In genomic region chr16:79190542-79190941, GRCh38 we compare ENCODE assay signal across 2 cellular contexts.
TF ChIP-seq lines count a peak whose summit lies in the region.

No MANE protein-coding gene starts in this region.

TF ChIP-seq in HepG2, 621 proteins besides CTCF, POLR2A, EP300 and RAD21 (continued from another document):
- TF ChIP-seq, protein P1, sequence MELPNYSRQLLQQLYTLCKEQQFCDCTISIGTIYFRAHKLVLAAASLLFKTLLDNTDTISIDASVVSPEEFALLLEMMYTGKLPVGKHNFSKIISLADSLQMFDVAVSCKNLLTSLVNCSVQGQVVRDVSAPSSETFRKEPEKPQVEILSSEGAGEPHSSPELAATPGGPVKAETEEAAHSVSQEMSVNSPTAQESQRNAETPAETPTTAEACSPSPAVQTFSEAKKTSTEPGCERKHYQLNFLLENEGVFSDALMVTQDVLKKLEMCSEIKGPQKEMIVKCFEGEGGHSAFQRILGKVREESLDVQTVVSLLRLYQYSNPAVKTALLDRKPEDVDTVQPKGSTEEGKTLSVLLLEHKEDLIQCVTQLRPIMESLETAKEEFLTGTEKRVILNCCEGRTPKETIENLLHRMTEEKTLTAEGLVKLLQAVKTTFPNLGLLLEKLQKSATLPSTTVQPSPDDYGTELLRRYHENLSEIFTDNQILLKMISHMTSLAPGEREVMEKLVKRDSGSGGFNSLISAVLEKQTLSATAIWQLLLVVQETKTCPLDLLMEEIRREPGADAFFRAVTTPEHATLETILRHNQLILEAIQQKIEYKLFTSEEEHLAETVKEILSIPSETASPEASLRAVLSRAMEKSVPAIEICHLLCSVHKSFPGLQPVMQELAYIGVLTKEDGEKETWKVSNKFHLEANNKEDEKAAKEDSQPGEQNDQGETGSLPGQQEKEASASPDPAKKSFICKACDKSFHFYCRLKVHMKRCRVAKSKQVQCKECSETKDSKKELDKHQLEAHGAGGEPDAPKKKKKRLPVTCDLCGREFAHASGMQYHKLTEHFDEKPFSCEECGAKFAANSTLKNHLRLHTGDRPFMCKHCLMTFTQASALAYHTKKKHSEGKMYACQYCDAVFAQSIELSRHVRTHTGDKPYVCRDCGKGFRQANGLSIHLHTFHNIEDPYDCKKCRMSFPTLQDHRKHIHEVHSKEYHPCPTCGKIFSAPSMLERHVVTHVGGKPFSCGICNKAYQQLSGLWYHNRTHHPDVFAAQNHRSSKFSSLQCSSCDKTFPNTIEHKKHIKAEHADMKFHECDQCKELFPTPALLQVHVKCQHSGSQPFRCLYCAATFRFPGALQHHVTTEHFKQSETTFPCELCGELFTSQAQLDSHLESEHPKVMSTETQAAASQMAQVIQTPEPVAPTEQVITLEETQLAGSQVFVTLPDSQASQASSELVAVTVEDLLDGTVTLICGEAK (IDR thresholded peaks at IDR 0.05) = peak; percentile 31; the same call in 1 of the 2 replicates
- TF ChIP-seq, protein P1 (CRISPR knock-in tag; IDR thresholded peaks at IDR 0.05) = peak; percentile 72; the same call in 1 of the 2 replicates
TF ChIP-seq in HepG2: peak in this region for 1.

TF ChIP-seq in K562, 482 proteins besides CTCF, POLR2A, EP300 and RAD21 (continued from another document):
- TF ChIP-seq, protein P1 (IDR thresholded peaks at IDR 0.05) = peak; percentile 82
- TF ChIP-seq, protein P1 (CRISPR knock-in tag; IDR thresholded peaks at IDR 0.05) = no peak
